Comparison of ENCODE assay signal across 7 cellular contexts in genomic region chr17:73546770-73547345, GRCh38.
DNase-seq lines count a peak whose midpoint lies in the region; TF ChIP-seq lines count a peak whose summit lies in the region.

No MANE protein-coding gene starts in this region.

- H3K4me3 ChIP-seq in WERI-Rb-1 (ENCODE audit: low read depth, low read length) = no peak overlapping the region

- H3K27ac ChIP-seq in WERI-Rb-1 = no peak overlapping the region

- TF ChIP-seq CTCF in GM10248 (IDR thresholded peaks at IDR 0.05; ENCODE audit: control extremely low read depth, extremely low read depth, low read depth, missing control alignments) = no peak
- no peak for TF ChIP-seq CTCF in WERI-Rb-1 (IDR thresholded peaks at IDR 0.05; ENCODE audit: low read depth, low read length)

- DNase-seq in GM10248 (ENCODE audit: extremely low spot score) (peak; percentile 49), KG1 (lab: John Stamatoyannopoulos, UW) (peak; percentile 11), WERI-Rb-1 (peak; percentile 84), kidney tubule cell (ENCODE audit: low spot score) (peak; percentile 24), H4 (ENCODE audit: low spot score) (no peak), NCI-H2029 treated with DMSO at 0.1 percent for 48 hours (lab: John Stamatoyannopoulos, UW) (no peak), cortex of kidney (lab: John Stamatoyannopoulos, UW) (no peak)

- H3K27me3 ChIP-seq in WERI-Rb-1 (ENCODE audit: insufficient read depth, low read depth, severe bottlenecking) = no peaks in the 10 kb centered on the region

- no peaks in the 10 kb centered on the region; the same call in 1 of the 2 replicates for H3K36me3 ChIP-seq in WERI-Rb-1

- CTCF ChIA-PET in GM10248 (lab: Yijun Ruan, JAX) = interaction anchor here (0.8 kb wide), 1 partner anchor 117 kb away, joined by 3 read pairs; no protein-coding TSS in a partner anchor

- POLR2A ChIA-PET in GM10248 (lab: Yijun Ruan, JAX) = no interaction called here

- H3K9me3 ChIP-seq in WERI-Rb-1 (ENCODE audit: severe bottlenecking) = no peaks in the 10 kb centered on the region

Comparison
In these comparisons a context has a peak if more than half of its experiments do, and no peak if none do; other contexts are left out.
1. DNase-seq: peak in GM10248 (single experiment), KG1 (single experiment), WERI-Rb-1 (single experiment) and kidney tubule cell (single experiment); none in H4 (single experiment), NCI-H2029 treated with DMSO at 0.1 percent for 48 hours (single experiment) and cortex of kidney (single experiment).